27 cellular contexts compared by ENCODE assay signal in genomic region chr14:101358320-101358569, GRCh38.
"Had no signal": no experiment of that assay in that cellular context is flagged by ENCODE, and none has a peak within 500 bp of the region (broad histone marks: within the 10 kb centered on the region; RNA-seq: fewer than 3 reads in every experiment).

No MANE protein-coding gene starts in this region.

- H3K4me1 ChIP-seq: ascending aorta had no signal

- H3K4me3 ChIP-seq: ascending aorta, coronary artery, dorsolateral prefrontal cortex, right lobe of liver, upper lobe of right lung had no signal

- ATAC-seq: activated T-cell treated with anti-CD3 and anti-CD28 coated beads, Interleukin-2, amount 50 U/mL, for 72 hours; left cardiac atrium; left ventricle myocardium superior; natural killer cell; right lobe of liver; stimulated activated memory B cell treated with anti-CD40 and anti-IgM and Interleukin-4, amounts not matched to agents 10 μg/mL and 1 μg/mL and 100 μg/mL, for 72 hours; stimulated activated naive CD8-positive, alpha-beta T cell treated with anti-CD3 and anti-CD28 coated beads, Interleukin-15, amount 100 ng/mL, for 72 hours; upper lobe of right lung had no signal

- H3K36me3 Mint-ChIP-seq: activated naive CD8-positive, alpha-beta T cell treated with anti-CD3 and anti-CD28 coated beads, Interleukin-2, amount 10 ng/mL, durations not matched to agents 7 days and 5 days; brain; natural killer cell had no signal

- H3K27me3 ChIP-seq: ascending aorta, right lobe of liver, upper lobe of right lung had no signal

- H3K27ac ChIP-seq: ascending aorta, right lobe of liver had no signal

- H3K27ac Mint-ChIP-seq: activated CD4-positive, alpha-beta T cell treated with anti-CD3 and anti-CD28 coated beads, Interleukin-2, amount 10 ng/mL, durations not matched to agents 7 days and 5 days; activated naive CD4-positive, alpha-beta T cell treated with anti-CD3 and anti-CD28 coated beads for 36 hours; activated naive CD8-positive, alpha-beta T cell treated with anti-CD3 and anti-CD28 coated beads, Interleukin-2, amount 10 ng/mL, durations not matched to agents 7 days and 5 days; activated T-cell treated with anti-CD3 and anti-CD28 coated beads, Interleukin-2, amount 50 U/mL, for 72 hours; natural killer cell; stimulated activated memory B cell treated with anti-CD40 and anti-IgM and Interleukin-4, amounts not matched to agents 10 μg/mL and 1 μg/mL and 100 μg/mL, for 72 hours had no signal

- H3K4me1 Mint-ChIP-seq: activated CD4-positive, alpha-beta T cell treated with anti-CD3 and anti-CD28 coated beads, Interleukin-2, amount 10 ng/mL, durations not matched to agents 7 days and 5 days; natural killer cell; stimulated activated naive CD8-positive, alpha-beta T cell treated with anti-CD3 and anti-CD28 coated beads, Interleukin-15, amount 100 ng/mL, for 72 hours had no signal

- H3K36me3 ChIP-seq: ascending aorta, right lobe of liver, upper lobe of right lung had no signal

- H3K9me3 ChIP-seq: right lobe of liver, upper lobe of right lung had no signal

- DNase-seq: activated CD4-positive, alpha-beta T cell treated with anti-CD3 and anti-CD28 coated beads for 1 hour; activated CD4-positive, alpha-beta T cell treated with anti-CD3 and anti-CD28 coated beads, Interleukin-2, amount 10 ng/mL, durations not matched to agents 7 days and 5 days; activated naive CD4-positive, alpha-beta T cell treated with anti-CD3 and anti-CD28 coated beads for 36 hours; activated naive CD8-positive, alpha-beta T cell treated with anti-CD3 and anti-CD28 coated beads, Interleukin-2, amount 10 ng/mL, durations not matched to agents 7 days and 5 days; activated T-cell treated with anti-CD3 and anti-CD28 coated beads for 4 hours; activated T-cell treated with anti-CD3 and anti-CD28 coated beads, Interleukin-2, amount 50 U/mL, for 72 hours; dorsolateral prefrontal cortex; effector memory CD4-positive, alpha-beta T cell; erythroblast; hippocampal formation; left cardiac atrium; left ventricle myocardium superior; midbrain; natural killer cell; right lobe of liver; small intestine; stimulated activated CD4-positive, alpha-beta T cell treated with anti-CD3 and anti-CD28 coated beads, Interleukin-1b, Interleukin-23, amount 100 ng/mL, for 48 hours; stimulated activated CD4-positive, alpha-beta T cell treated with anti-CD3 and anti-CD28 coated beads, Interleukin-4, amount 100 ng/mL, for 4 hours; stimulated activated CD8-positive, alpha-beta memory T cell treated with anti-CD3 and anti-CD28 coated beads, Interleukin-4, amount 100 ng/mL, for 48 hours; stimulated activated naive CD8-positive, alpha-beta T cell treated with anti-CD3 and anti-CD28 coated beads, Interleukin-15, amount 100 ng/mL, for 72 hours; substantia nigra; T-helper 2 cell; upper lobe of right lung had no signal

- H3K4me3 Mint-ChIP-seq: activated CD4-positive, alpha-beta T cell treated with anti-CD3 and anti-CD28 coated beads, Interleukin-2, amount 10 ng/mL, durations not matched to agents 7 days and 5 days; activated naive CD4-positive, alpha-beta T cell treated with anti-CD3 and anti-CD28 coated beads for 36 hours; activated naive CD8-positive, alpha-beta T cell treated with anti-CD3 and anti-CD28 coated beads, Interleukin-2, amount 10 ng/mL, durations not matched to agents 7 days and 5 days; activated T-cell treated with anti-CD3 and anti-CD28 coated beads, Interleukin-2, amount 50 U/mL, for 72 hours; brain; natural killer cell; stimulated activated memory B cell treated with anti-CD40 and anti-IgM and Interleukin-4, amounts not matched to agents 10 μg/mL and 1 μg/mL and 100 μg/mL, for 72 hours; stimulated activated naive CD8-positive, alpha-beta T cell treated with anti-CD3 and anti-CD28 coated beads, Interleukin-15, amount 100 ng/mL, for 72 hours had no signal
